In genomic region chr9:91481971-91482370, GRCh38 we compare ENCODE assay signal across 36 cellular contexts.
"Had no signal": no experiment of that assay in that cellular context is flagged by ENCODE, and none has a peak within 500 bp of the region (broad histone marks: within the 10 kb centered on the region; RNA-seq: fewer than 3 reads in every experiment).

No MANE protein-coding gene starts in this region.

- H3K27ac Mint-ChIP-seq: activated CD8-positive, alpha-beta T cell treated with anti-CD3 and anti-CD28 coated beads, Interleukin-2, amount 10 ng/mL, durations not matched to agents 7 days and 5 days; activated naive CD8-positive, alpha-beta T cell; mesothelial cell of epicardium; nephron progenitor cell; stimulated activated memory B cell treated with anti-CD40 and anti-IgM and Interleukin-4, amounts not matched to agents 10 μg/mL and 1 μg/mL and 100 μg/mL, for 72 hours; stimulated activated naive CD8-positive, alpha-beta T cell treated with anti-CD3 and anti-CD28 coated beads, Interleukin-15, amount 100 ng/mL, for 72 hours; type B pancreatic cell had no signal

- H3K4me3 Mint-ChIP-seq: activated CD8-positive, alpha-beta T cell treated with anti-CD3 and anti-CD28 coated beads, Interleukin-2, amount 10 ng/mL, durations not matched to agents 7 days and 5 days; activated naive CD8-positive, alpha-beta T cell; brain; mesothelial cell of epicardium; naive B cell; nephron progenitor cell; stimulated activated memory B cell treated with anti-CD40 and anti-IgM and Interleukin-4, amounts not matched to agents 10 μg/mL and 1 μg/mL and 100 μg/mL, for 72 hours; stimulated activated naive CD8-positive, alpha-beta T cell treated with anti-CD3 and anti-CD28 coated beads, Interleukin-15, amount 100 ng/mL, for 72 hours; type B pancreatic cell had no signal

- H3K27ac ChIP-seq: cardiac muscle cell, epithelial cell of prostate, neutrophil, pancreas, prostate gland had no signal

- H3K27me3 ChIP-seq: ascending aorta, cardiac muscle cell, pancreas, sigmoid colon, uterus had no signal

- H3K4me3 ChIP-seq: ascending aorta, cardiac muscle cell, esophagus squamous epithelium, pancreas, prostate gland, sigmoid colon, smooth muscle cell, uterus had no signal

- H3K27me3 Mint-ChIP-seq: brain had no signal

- H3K4me1 ChIP-seq: esophagus squamous epithelium, pancreas, prostate gland, uterus had no signal

- ATAC-seq: activated CD8-positive, alpha-beta T cell treated with anti-CD3 and anti-CD28 coated beads, Interleukin-2, amount 10 ng/mL, durations not matched to agents 7 days and 5 days; pancreas; stimulated activated naive CD8-positive, alpha-beta T cell treated with anti-CD3 and anti-CD28 coated beads, Interleukin-15, amount 100 ng/mL, for 72 hours had no signal

- H3K36me3 ChIP-seq: ascending aorta, cardiac muscle cell, esophagus squamous epithelium, neutrophil, pancreas, prostate gland, sigmoid colon, uterus had no signal

- H3K36me3 Mint-ChIP-seq: activated naive CD8-positive, alpha-beta T cell; brain; mesothelial cell of epicardium; naive B cell; stimulated activated memory B cell treated with anti-CD40 and anti-IgM and Interleukin-4, amounts not matched to agents 10 μg/mL and 1 μg/mL and 100 μg/mL, for 72 hours; type B pancreatic cell had no signal

- H3K9me3 ChIP-seq: ascending aorta, esophagus squamous epithelium, neutrophil, pancreas, prostate gland, sigmoid colon, uterus had no signal

- DNase-seq: activated CD4-positive, alpha-beta T cell treated with anti-CD3 and anti-CD28 coated beads, Interleukin-2, amount 50 U/mL, for 1 hour; activated CD4-positive, CD25-positive, alpha-beta regulatory T cell treated with anti-CD3 and anti-CD28 coated beads, Interleukin-2, amount 50 U/mL, for 72 hours; activated CD8-positive, alpha-beta T cell treated with anti-CD3 and anti-CD28 coated beads, Interleukin-2, amount 10 ng/mL, durations not matched to agents 7 days and 5 days; activated effector memory CD4-positive, alpha-beta T cell treated with Interleukin-2 at 50 U/mL for 16 hours; activated naive CD4-positive, alpha-beta T cell treated with Interleukin-2 at 50 U/mL for 16 hours; activated T-cell treated with anti-CD3 and anti-CD28 coated beads for 4 hours; dermis blood vessel endothelial cell; effector CD4-positive, alpha-beta T cell; esophagus squamous epithelium; foreskin melanocyte; kidney glomerular epithelial cell; left ventricle myocardium superior; mammary epithelial cell; naive B cell; nephron progenitor cell; pancreas; retina; sigmoid colon; stimulated activated CD4-positive, alpha-beta T cell treated with anti-CD3 and anti-CD28 coated beads, Interleukin-1b, Interleukin-23, amount 100 ng/mL, for 48 hours; stimulated activated CD4-positive, alpha-beta T cell treated with anti-CD3 and anti-CD28 coated beads, Interleukin-4, amount 100 ng/mL, for 4 hours; stimulated activated CD8-positive, alpha-beta memory T cell treated with anti-CD3 and anti-CD28 coated beads, Interleukin-4, amount 100 ng/mL, for 48 hours; stimulated activated naive CD8-positive, alpha-beta T cell treated with anti-CD3 and anti-CD28 coated beads, Interleukin-15, amount 100 ng/mL, for 72 hours; substantia nigra; T-helper 2 cell; uterus had no signal

- H3K4me1 Mint-ChIP-seq: mesothelial cell of epicardium; naive B cell; stimulated activated memory B cell treated with anti-CD40 and anti-IgM and Interleukin-4, amounts not matched to agents 10 μg/mL and 1 μg/mL and 100 μg/mL, for 72 hours; stimulated activated naive CD8-positive, alpha-beta T cell treated with anti-CD3 and anti-CD28 coated beads, Interleukin-15, amount 100 ng/mL, for 72 hours had no signal

- H3K9me3 Mint-ChIP-seq: naive B cell; nephron progenitor cell; stimulated activated memory B cell treated with anti-CD40 and anti-IgM and Interleukin-4, amounts not matched to agents 10 μg/mL and 1 μg/mL and 100 μg/mL, for 72 hours; stimulated activated naive CD8-positive, alpha-beta T cell treated with anti-CD3 and anti-CD28 coated beads, Interleukin-15, amount 100 ng/mL, for 72 hours; type B pancreatic cell had no signal
